In the genomic region with DNA sequence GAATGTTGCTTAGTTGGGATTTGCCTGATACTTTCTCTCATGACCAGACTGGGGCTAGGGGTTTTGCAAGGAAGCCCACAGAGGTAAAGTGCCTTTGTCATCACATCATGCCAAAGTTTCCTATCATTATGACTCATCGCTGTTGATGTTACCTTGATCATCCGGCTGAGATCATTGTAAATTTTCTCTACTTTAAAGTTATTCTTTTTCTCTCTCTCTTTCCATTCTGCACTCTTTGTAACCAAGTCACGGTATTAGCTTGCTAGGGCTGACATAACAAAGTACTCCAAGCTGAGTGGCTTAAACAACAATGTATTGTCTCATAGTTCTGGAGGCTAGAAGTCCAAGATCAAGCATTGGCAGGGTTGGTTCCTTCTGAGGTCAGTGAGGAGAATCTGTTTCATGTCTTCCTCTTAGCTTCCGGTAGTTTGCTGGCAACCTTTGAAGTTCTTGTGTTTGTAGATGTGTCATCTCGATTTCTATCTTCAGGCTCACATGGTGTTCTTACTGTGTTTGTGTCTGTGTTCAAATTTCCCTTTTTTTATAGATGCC, we compare ENCODE assay signal across 10 cellular contexts.
A peak's percentile ranks its signal among the peaks of the same experiment; 100 is the strongest.
DNase-seq lines count a peak whose midpoint lies in the region; ATAC-seq and TF ChIP-seq lines count a peak whose summit lies in the region.
"Had no signal": no experiment of that assay in that cellular context is flagged by ENCODE, and none has a peak within 500 bp of the region (broad histone marks: within the 10 kb centered on the region; RNA-seq: fewer than 3 reads in every experiment).

No MANE protein-coding gene starts in this region.

- no peak for TF ChIP-seq CTCF in endothelial cell (IDR thresholded peaks at IDR 0.05; ENCODE audit: unreplicated experiment)

- peaks cover 15% of the 10 kb centered on the region for H3K4me1 Mint-ChIP-seq in activated CD8-positive, alpha-beta memory T cell treated with anti-CD3 and anti-CD28 coated beads, Interleukin-2, amount 10 ng/mL, durations not matched to agents 7 days and 5 days
- peaks cover 12% of the 10 kb centered on the region for H3K4me1 Mint-ChIP-seq in T-helper 2 cell treated with Interferon-gamma antibody and Interleukin-4, amounts not matched to agents 5 μg/mL and 100 μg/mL, for 36 hours (ENCODE audit: low read depth)
- peaks cover 24% of the 10 kb centered on the region for H3K4me1 Mint-ChIP-seq in activated naive CD8-positive, alpha-beta T cell treated with anti-CD3 and anti-CD28 coated beads, Interleukin-2, amount 50 U/mL, for 24 hours
- H3K4me1 Mint-ChIP-seq in endothelial cell (ENCODE audit: unreplicated experiment) = no peaks in the 10 kb centered on the region

- H3K27me3 Mint-ChIP-seq in activated CD8-positive, alpha-beta memory T cell treated with anti-CD3 and anti-CD28 coated beads, Interleukin-2, amount 10 ng/mL, durations not matched to agents 7 days and 5 days = peaks cover 36% of the 10 kb centered on the region
- H3K27me3 Mint-ChIP-seq in T-helper 2 cell treated with Interferon-gamma antibody and Interleukin-4, amounts not matched to agents 5 μg/mL and 100 μg/mL, for 36 hours (ENCODE audit: low read depth) = peaks cover 33% of the 10 kb centered on the region
- H3K27me3 Mint-ChIP-seq in activated naive CD8-positive, alpha-beta T cell treated with anti-CD3 and anti-CD28 coated beads, Interleukin-2, amount 50 U/mL, for 24 hours = no peaks in the 10 kb centered on the region
- H3K27me3 Mint-ChIP-seq in endothelial cell (ENCODE audit: unreplicated experiment) = no peaks in the 10 kb centered on the region

- H3K9me3 Mint-ChIP-seq in activated CD8-positive, alpha-beta memory T cell treated with anti-CD3 and anti-CD28 coated beads, Interleukin-2, amount 10 ng/mL, durations not matched to agents 7 days and 5 days (ENCODE audit: low read depth) = no peaks in the 10 kb centered on the region
- H3K9me3 Mint-ChIP-seq in T-helper 2 cell treated with Interferon-gamma antibody and Interleukin-4, amounts not matched to agents 5 μg/mL and 100 μg/mL, for 36 hours = no peaks in the 10 kb centered on the region
- H3K9me3 Mint-ChIP-seq in activated naive CD8-positive, alpha-beta T cell treated with anti-CD3 and anti-CD28 coated beads, Interleukin-2, amount 50 U/mL, for 24 hours = no peaks in the 10 kb centered on the region
- H3K9me3 Mint-ChIP-seq in endothelial cell (ENCODE audit: unreplicated experiment) = no peaks in the 10 kb centered on the region

- ATAC-seq in activated CD8-positive, alpha-beta memory T cell treated with anti-CD3 and anti-CD28 coated beads, Interleukin-2, amount 10 ng/mL, durations not matched to agents 7 days and 5 days = peak; percentile 90
- ATAC-seq in activated naive CD8-positive, alpha-beta T cell treated with anti-CD3 and anti-CD28 coated beads, Interleukin-2, amount 50 U/mL, for 24 hours = peak; percentile 88
- ATAC-seq in stimulated activated naive CD8-positive, alpha-beta T cell treated with anti-CD3 and anti-CD28 coated beads, Interleukin-15, Interleukin-2, amounts not matched to agents 100 U/mL and 50 U/mL, for 24 hours = peak; percentile 96
- no peak for ATAC-seq in GM21723 (IDR thresholded peaks at IDR 0.05; ENCODE audit: unreplicated experiment)

- peak; percentile 71 for DNase-seq in activated CD8-positive, alpha-beta memory T cell treated with anti-CD3 and anti-CD28 coated beads, Interleukin-2, amount 10 ng/mL, durations not matched to agents 7 days and 5 days
- DNase-seq in activated CD8-positive, alpha-beta memory T cell treated with anti-CD3 and anti-CD28 coated beads, Interleukin-2, amount 50 U/mL, for 48 hours = no peak
- DNase-seq in T-helper 2 cell treated with Interferon-gamma antibody and Interleukin-4, amounts not matched to agents 5 μg/mL and 100 μg/mL, for 36 hours (ENCODE audit: low spot score) = peak; percentile 66
- peak; percentile 15 for DNase-seq in activated naive CD8-positive, alpha-beta T cell treated with anti-CD3 and anti-CD28 coated beads, Interleukin-2, amount 50 U/mL, for 24 hours
- DNase-seq in stimulated activated naive CD8-positive, alpha-beta T cell treated with anti-CD3 and anti-CD28 coated beads, Interleukin-15, Interleukin-2, amounts not matched to agents 100 U/mL and 50 U/mL, for 24 hours = peak; percentile 11
- DNase-seq in endothelial cell (ENCODE audit: low spot score) (no peak), amniotic stem cell (lab: John Stamatoyannopoulos, UW) (no peak)
- DNase-seq: KBM-7, NCI-H524 had no signal

- CTCF ChIA-PET in activated CD8-positive, alpha-beta memory T cell treated with anti-CD3 and anti-CD28 coated beads, Interleukin-2, amount 10 ng/mL, durations not matched to agents 7 days and 5 days (lab: Charles Lee) = interaction anchor here (0.8 to 1.9 kb wide), 4 partner anchors 9 to 43 kb away, joined by 3 to 7 read pairs (median 4); no protein-coding TSS in a partner anchor

- H3K4me3 Mint-ChIP-seq in activated CD8-positive, alpha-beta memory T cell treated with anti-CD3 and anti-CD28 coated beads, Interleukin-2, amount 10 ng/mL, durations not matched to agents 7 days and 5 days = peak overlapping the region; percentile 41
- peak overlapping the region; percentile 73 for H3K4me3 Mint-ChIP-seq in T-helper 2 cell treated with Interferon-gamma antibody and Interleukin-4, amounts not matched to agents 5 μg/mL and 100 μg/mL, for 36 hours
- peak overlapping the region; percentile 45 for H3K4me3 Mint-ChIP-seq in activated naive CD8-positive, alpha-beta T cell treated with anti-CD3 and anti-CD28 coated beads, Interleukin-2, amount 50 U/mL, for 24 hours
- H3K4me3 Mint-ChIP-seq in endothelial cell (ENCODE audit: unreplicated experiment) = no peak overlapping the region

- H3K36me3 Mint-ChIP-seq in activated CD8-positive, alpha-beta memory T cell treated with anti-CD3 and anti-CD28 coated beads, Interleukin-2, amount 10 ng/mL, durations not matched to agents 7 days and 5 days = no peaks in the 10 kb centered on the region
- H3K36me3 Mint-ChIP-seq in T-helper 2 cell treated with Interferon-gamma antibody and Interleukin-4, amounts not matched to agents 5 μg/mL and 100 μg/mL, for 36 hours (ENCODE audit: low read depth) = no peaks in the 10 kb centered on the region
- no peaks in the 10 kb centered on the region for H3K36me3 Mint-ChIP-seq in activated naive CD8-positive, alpha-beta T cell treated with anti-CD3 and anti-CD28 coated beads, Interleukin-2, amount 50 U/mL, for 24 hours (ENCODE audit: low read depth)
- no peaks in the 10 kb centered on the region for H3K36me3 Mint-ChIP-seq in endothelial cell (ENCODE audit: low read depth, unreplicated experiment)

- peak overlapping the region; percentile 89 for H3K27ac Mint-ChIP-seq in activated CD8-positive, alpha-beta memory T cell treated with anti-CD3 and anti-CD28 coated beads, Interleukin-2, amount 10 ng/mL, durations not matched to agents 7 days and 5 days
- H3K27ac Mint-ChIP-seq in T-helper 2 cell treated with Interferon-gamma antibody and Interleukin-4, amounts not matched to agents 5 μg/mL and 100 μg/mL, for 36 hours = peak overlapping the region; percentile 97
- peak overlapping the region; percentile 90 for H3K27ac Mint-ChIP-seq in activated naive CD8-positive, alpha-beta T cell treated with anti-CD3 and anti-CD28 coated beads, Interleukin-2, amount 50 U/mL, for 24 hours
- H3K27ac Mint-ChIP-seq in endothelial cell (ENCODE audit: unreplicated experiment) = no peak overlapping the region

Comparison
In these comparisons a context has a peak if more than half of its experiments do, and no peak if none do; other contexts are left out.
1. DNase-seq: peak in activated CD8-positive, alpha-beta memory T cell treated with anti-CD3 and anti-CD28 coated beads, Interleukin-2, amount 10 ng/mL, durations not matched to agents 7 days and 5 days (single experiment), T-helper 2 cell treated with Interferon-gamma antibody and Interleukin-4, amounts not matched to agents 5 μg/mL and 100 μg/mL, for 36 hours (single experiment), activated naive CD8-positive, alpha-beta T cell treated with anti-CD3 and anti-CD28 coated beads, Interleukin-2, amount 50 U/mL, for 24 hours (single experiment) and stimulated activated naive CD8-positive, alpha-beta T cell treated with anti-CD3 and anti-CD28 coated beads, Interleukin-15, Interleukin-2, amounts not matched to agents 100 U/mL and 50 U/mL, for 24 hours (single experiment); none in activated CD8-positive, alpha-beta memory T cell treated with anti-CD3 and anti-CD28 coated beads, Interleukin-2, amount 50 U/mL, for 48 hours (single experiment), endothelial cell (single experiment) and amniotic stem cell (single experiment).